1 cellular context compared by ENCODE assay signal in the genomic region with DNA sequence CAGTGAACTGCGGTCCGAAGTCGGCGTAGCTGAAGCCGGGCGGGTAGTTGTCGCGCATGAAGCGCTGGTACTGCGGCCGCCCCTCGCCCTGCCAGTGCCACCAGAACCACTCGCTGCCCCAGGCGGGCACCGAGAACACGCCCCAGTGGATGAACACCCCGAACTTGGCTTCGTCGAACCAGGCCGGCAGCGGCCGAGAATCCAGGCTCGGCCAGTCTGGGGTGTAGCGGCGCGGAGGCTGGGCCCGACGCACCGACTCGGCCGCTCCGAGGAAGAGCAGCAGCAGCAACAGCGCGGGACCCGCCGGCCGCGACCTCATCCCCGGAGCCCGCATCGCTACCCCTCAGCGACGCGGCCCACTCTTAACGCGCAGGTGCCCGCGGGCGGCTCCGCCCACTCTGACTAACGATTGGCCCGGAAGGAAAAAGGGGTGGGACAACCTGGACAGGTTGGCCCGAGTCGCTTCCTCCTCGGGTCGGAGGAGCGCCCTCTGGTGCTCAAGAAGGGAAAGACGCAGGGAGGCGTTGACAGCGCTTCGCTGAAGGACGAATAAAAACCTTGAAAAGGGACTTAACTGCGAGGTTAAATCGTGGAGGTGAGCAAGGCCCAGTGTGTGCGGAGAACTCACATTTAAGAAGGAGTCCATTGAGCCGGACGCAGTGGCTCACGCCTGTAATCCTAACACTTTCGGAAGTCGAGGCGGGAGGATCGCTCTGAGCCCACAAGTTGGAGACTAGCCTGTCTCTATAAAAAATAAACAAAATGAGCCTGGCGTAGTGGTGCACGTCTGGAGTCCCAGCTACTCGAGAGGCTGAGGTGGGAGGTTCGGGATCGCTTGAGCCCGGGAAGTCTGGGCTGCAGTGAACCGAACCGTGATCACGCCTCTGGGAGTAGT.
TF ChIP-seq lines count a peak whose summit lies in the region.

A gene (minus strand): TSS at position 338 of the 895 bp plus-strand sequence. CDS start 4 bp downstream, at position 334.

TF ChIP-seq in HepG2, 621 proteins besides CTCF, POLR2A, EP300 and RAD21 (continued from another document and continues in another):
- TF ChIP-seq, protein P1, sequence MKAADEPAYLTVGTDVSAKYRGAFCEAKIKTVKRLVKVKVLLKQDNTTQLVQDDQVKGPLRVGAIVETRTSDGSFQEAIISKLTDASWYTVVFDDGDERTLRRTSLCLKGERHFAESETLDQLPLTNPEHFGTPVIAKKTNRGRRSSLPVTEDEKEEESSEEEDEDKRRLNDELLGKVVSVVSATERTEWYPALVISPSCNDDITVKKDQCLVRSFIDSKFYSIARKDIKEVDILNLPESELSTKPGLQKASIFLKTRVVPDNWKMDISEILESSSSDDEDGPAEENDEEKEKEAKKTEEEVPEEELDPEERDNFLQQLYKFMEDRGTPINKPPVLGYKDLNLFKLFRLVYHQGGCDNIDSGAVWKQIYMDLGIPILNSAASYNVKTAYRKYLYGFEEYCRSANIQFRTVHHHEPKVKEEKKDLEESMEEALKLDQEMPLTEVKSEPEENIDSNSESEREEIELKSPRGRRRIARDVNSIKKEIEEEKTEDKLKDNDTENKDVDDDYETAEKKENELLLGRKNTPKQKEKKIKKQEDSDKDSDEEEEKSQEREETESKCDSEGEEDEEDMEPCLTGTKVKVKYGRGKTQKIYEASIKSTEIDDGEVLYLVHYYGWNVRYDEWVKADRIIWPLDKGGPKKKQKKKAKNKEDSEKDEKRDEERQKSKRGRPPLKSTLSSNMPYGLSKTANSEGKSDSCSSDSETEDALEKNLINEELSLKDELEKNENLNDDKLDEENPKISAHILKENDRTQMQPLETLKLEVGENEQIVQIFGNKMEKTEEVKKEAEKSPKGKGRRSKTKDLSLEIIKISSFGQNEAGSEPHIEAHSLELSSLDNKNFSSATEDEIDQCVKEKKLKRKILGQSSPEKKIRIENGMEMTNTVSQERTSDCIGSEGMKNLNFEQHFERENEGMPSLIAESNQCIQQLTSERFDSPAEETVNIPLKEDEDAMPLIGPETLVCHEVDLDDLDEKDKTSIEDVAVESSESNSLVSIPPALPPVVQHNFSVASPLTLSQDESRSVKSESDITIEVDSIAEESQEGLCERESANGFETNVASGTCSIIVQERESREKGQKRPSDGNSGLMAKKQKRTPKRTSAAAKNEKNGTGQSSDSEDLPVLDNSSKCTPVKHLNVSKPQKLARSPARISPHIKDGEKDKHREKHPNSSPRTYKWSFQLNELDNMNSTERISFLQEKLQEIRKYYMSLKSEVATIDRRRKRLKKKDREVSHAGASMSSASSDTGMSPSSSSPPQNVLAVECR (CRISPR knock-in tag; IDR thresholded peaks at IDR 0.05; ENCODE audit: borderline replicate concordance) = peak; percentile 85; the same call in 1 of the 2 replicates
- TF ChIP-seq KLF12 (CRISPR knock-in tag; IDR thresholded peaks at IDR 0.05; ENCODE audit: borderline replicate concordance) (no peak), ZNF326 (CRISPR knock-in tag; IDR thresholded peaks at IDR 0.05; ENCODE audit: borderline replicate concordance) (no peak), ZNF543 (CRISPR knock-in tag; IDR thresholded peaks at IDR 0.05) (no peak; the same call in 1 of the 2 replicates), GLI4 (CRISPR knock-in tag; IDR thresholded peaks at IDR 0.05; ENCODE audit: borderline replicate concordance) (no peak; the same call in 1 of the 2 replicates), NR2F2 (IDR thresholded peaks at IDR 0.05; ENCODE audit: borderline replicate concordance, low read depth) (peak; percentile 36; the same call in 1 of the 2 replicates), EED (CRISPR knock-in tag; IDR thresholded peaks at IDR 0.05) (no peak), EEA1 (CRISPR knock-in tag; IDR thresholded peaks at IDR 0.05; ENCODE audit: borderline replicate concordance) (0 out of 2 replicates have a peak, but pooled peaks have one; percentile 50), SOX6 (IDR thresholded peaks at IDR 0.05) (no peak), SOX6 (CRISPR knock-in tag; IDR thresholded peaks at IDR 0.05) (peak; percentile 33; the same call in 1 of the 2 replicates), ZNF260 (CRISPR knock-in tag; IDR thresholded peaks at IDR 0.05; ENCODE audit: borderline replicate concordance, low read depth) (no peak), ZNF879 (CRISPR knock-in tag; IDR thresholded peaks at IDR 0.05) (no peak), ZNF292 (CRISPR knock-in tag; IDR thresholded peaks at IDR 0.05; ENCODE audit: borderline replicate concordance, low read depth) (no peak), FOXA1 (IDR thresholded peaks at IDR 0.05) (no peak), FOXA1 (CRISPR knock-in tag; IDR thresholded peaks at IDR 0.05) (peak; percentile 35; the same call in 1 of the 2 replicates), ZNF333 (CRISPR knock-in tag; IDR thresholded peaks at IDR 0.05; ENCODE audit: borderline replicate concordance) (no peak), ZNF629 (CRISPR knock-in tag; conservative IDR thresholded peaks at IDR 0.05) (no peak; the same call in 1 of the 2 replicates), ZNF607 (CRISPR knock-in tag; IDR thresholded peaks at IDR 0.05; ENCODE audit: borderline replicate concordance) (peak; percentile 87), ZNF546 (CRISPR knock-in tag; conservative IDR thresholded peaks at IDR 0.05) (peak; percentile 87; the same call in 1 of the 2 replicates), ZNF776 (CRISPR knock-in tag; IDR thresholded peaks at IDR 0.05) (peak; percentile 68; the same call in 1 of the 2 replicates), SNRNP70 (IDR thresholded peaks at IDR 0.05; ENCODE audit: low read depth, low read length) (no peak), ZKSCAN5 (CRISPR knock-in tag; IDR thresholded peaks at IDR 0.05) (no peak), RFX5 (IDR thresholded peaks at IDR 0.05; ENCODE audit: low read depth, low read length) (no peak), ZNF556 (CRISPR knock-in tag; IDR thresholded peaks at IDR 0.05; ENCODE audit: borderline replicate concordance) (0 out of 2 replicates have a peak, but pooled peaks have one; percentile 62), PAF1 (CRISPR knock-in tag; IDR thresholded peaks at IDR 0.05) (no peak)
- TF ChIP-seq, protein P2, sequence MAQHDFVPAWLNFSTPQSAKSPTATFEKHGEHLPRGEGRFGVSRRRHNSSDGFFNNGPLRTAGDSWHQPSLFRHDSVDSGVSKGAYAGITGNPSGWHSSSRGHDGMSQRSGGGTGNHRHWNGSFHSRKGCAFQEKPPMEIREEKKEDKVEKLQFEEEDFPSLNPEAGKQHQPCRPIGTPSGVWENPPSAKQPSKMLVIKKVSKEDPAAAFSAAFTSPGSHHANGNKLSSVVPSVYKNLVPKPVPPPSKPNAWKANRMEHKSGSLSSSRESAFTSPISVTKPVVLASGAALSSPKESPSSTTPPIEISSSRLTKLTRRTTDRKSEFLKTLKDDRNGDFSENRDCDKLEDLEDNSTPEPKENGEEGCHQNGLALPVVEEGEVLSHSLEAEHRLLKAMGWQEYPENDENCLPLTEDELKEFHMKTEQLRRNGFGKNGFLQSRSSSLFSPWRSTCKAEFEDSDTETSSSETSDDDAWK (CRISPR knock-in tag; IDR thresholded peaks at IDR 0.05) = no peak
- TF ChIP-seq, protein P3, sequence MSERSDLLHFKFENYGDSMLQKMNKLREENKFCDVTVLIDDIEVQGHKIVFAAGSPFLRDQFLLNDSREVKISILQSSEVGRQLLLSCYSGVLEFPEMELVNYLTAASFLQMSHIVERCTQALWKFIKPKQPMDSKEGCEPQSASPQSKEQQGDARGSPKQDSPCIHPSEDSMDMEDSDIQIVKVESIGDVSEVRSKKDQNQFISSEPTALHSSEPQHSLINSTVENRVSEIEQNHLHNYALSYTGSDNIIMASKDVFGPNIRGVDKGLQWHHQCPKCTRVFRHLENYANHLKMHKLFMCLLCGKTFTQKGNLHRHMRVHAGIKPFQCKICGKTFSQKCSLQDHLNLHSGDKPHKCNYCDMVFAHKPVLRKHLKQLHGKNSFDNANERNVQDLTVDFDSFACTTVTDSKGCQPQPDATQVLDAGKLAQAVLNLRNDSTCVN (CRISPR knock-in tag; IDR thresholded peaks at IDR 0.05; ENCODE audit: borderline replicate concordance) = peak; percentile 29; the same call in 1 of the 2 replicates
- TF ChIP-seq, protein P4, sequence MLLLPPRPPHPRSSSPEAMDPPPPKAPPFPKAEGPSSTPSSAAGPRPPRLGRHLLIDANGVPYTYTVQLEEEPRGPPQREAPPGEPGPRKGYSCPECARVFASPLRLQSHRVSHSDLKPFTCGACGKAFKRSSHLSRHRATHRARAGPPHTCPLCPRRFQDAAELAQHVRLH (CRISPR knock-in tag; IDR thresholded peaks at IDR 0.05; ENCODE audit: borderline replicate concordance, low read depth) = peak; percentile 73; the same call in 1 of the 2 replicates
- TF ChIP-seq, protein P5, sequence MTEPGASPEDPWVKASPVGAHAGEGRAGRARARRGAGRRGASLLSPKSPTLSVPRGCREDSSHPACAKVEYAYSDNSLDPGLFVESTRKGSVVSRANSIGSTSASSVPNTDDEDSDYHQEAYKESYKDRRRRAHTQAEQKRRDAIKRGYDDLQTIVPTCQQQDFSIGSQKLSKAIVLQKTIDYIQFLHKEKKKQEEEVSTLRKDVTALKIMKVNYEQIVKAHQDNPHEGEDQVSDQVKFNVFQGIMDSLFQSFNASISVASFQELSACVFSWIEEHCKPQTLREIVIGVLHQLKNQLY (CRISPR knock-in tag; IDR thresholded peaks at IDR 0.05) = no peak
- TF ChIP-seq, protein P6, sequence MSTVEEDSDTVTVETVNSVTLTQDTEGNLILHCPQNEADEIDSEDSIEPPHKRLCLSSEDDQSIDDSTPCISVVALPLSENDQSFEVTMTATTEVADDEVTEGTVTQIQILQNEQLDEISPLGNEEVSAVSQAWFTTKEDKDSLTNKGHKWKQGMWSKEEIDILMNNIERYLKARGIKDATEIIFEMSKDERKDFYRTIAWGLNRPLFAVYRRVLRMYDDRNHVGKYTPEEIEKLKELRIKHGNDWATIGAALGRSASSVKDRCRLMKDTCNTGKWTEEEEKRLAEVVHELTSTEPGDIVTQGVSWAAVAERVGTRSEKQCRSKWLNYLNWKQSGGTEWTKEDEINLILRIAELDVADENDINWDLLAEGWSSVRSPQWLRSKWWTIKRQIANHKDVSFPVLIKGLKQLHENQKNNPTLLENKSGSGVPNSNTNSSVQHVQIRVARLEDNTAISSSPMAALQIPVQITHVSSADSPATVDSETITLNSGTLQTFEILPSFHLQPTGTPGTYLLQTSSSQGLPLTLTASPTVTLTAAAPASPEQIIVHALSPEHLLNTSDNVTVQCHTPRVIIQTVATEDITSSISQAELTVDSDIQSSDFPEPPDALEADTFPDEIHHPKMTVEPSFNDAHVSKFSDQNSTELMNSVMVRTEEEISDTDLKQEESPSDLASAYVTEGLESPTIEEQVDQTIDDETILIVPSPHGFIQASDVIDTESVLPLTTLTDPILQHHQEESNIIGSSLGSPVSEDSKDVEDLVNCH (CRISPR knock-in tag; IDR thresholded peaks at IDR 0.05) = no peak
- TF ChIP-seq, protein P7, sequence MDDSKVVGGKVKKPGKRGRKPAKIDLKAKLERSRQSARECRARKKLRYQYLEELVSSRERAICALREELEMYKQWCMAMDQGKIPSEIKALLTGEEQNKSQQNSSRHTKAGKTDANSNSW (CRISPR knock-in tag; IDR thresholded peaks at IDR 0.05; ENCODE audit: borderline replicate concordance) = no peak
- TF ChIP-seq, protein P8, sequence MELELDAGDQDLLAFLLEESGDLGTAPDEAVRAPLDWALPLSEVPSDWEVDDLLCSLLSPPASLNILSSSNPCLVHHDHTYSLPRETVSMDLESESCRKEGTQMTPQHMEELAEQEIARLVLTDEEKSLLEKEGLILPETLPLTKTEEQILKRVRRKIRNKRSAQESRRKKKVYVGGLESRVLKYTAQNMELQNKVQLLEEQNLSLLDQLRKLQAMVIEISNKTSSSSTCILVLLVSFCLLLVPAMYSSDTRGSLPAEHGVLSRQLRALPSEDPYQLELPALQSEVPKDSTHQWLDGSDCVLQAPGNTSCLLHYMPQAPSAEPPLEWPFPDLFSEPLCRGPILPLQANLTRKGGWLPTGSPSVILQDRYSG (CRISPR knock-in tag; IDR thresholded peaks at IDR 0.05) = no peak; the same call in 1 of the 2 replicates
- TF ChIP-seq, protein P9, sequence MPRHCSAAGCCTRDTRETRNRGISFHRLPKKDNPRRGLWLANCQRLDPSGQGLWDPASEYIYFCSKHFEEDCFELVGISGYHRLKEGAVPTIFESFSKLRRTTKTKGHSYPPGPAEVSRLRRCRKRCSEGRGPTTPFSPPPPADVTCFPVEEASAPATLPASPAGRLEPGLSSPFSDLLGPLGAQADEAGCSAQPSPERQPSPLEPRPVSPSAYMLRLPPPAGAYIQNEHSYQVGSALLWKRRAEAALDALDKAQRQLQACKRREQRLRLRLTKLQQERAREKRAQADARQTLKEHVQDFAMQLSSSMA (CRISPR knock-in tag; IDR thresholded peaks at IDR 0.05) = no peak
- TF ChIP-seq, protein P10, sequence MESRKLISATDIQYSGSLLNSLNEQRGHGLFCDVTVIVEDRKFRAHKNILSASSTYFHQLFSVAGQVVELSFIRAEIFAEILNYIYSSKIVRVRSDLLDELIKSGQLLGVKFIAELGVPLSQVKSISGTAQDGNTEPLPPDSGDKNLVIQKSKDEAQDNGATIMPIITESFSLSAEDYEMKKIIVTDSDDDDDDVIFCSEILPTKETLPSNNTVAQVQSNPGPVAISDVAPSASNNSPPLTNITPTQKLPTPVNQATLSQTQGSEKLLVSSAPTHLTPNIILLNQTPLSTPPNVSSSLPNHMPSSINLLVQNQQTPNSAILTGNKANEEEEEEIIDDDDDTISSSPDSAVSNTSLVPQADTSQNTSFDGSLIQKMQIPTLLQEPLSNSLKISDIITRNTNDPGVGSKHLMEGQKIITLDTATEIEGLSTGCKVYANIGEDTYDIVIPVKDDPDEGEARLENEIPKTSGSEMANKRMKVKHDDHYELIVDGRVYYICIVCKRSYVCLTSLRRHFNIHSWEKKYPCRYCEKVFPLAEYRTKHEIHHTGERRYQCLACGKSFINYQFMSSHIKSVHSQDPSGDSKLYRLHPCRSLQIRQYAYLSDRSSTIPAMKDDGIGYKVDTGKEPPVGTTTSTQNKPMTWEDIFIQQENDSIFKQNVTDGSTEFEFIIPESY (CRISPR knock-in tag; IDR thresholded peaks at IDR 0.05) = no peak
- TF ChIP-seq, protein P11, sequence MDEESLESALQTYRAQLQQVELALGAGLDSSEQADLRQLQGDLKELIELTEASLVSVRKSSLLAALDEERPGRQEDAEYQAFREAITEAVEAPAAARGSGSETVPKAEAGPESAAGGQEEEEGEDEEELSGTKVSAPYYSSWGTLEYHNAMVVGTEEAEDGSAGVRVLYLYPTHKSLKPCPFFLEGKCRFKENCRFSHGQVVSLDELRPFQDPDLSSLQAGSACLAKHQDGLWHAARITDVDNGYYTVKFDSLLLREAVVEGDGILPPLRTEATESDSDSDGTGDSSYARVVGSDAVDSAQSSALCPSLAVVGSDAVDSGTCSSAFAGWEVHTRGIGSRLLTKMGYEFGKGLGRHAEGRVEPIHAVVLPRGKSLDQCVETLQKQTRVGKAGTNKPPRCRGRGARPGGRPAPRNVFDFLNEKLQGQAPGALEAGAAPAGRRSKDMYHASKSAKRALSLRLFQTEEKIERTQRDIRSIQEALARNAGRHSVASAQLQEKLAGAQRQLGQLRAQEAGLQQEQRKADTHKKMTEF (CRISPR knock-in tag; IDR thresholded peaks at IDR 0.05) = peak; percentile 46; the same call in 1 of the 2 replicates
- TF ChIP-seq, protein P12, sequence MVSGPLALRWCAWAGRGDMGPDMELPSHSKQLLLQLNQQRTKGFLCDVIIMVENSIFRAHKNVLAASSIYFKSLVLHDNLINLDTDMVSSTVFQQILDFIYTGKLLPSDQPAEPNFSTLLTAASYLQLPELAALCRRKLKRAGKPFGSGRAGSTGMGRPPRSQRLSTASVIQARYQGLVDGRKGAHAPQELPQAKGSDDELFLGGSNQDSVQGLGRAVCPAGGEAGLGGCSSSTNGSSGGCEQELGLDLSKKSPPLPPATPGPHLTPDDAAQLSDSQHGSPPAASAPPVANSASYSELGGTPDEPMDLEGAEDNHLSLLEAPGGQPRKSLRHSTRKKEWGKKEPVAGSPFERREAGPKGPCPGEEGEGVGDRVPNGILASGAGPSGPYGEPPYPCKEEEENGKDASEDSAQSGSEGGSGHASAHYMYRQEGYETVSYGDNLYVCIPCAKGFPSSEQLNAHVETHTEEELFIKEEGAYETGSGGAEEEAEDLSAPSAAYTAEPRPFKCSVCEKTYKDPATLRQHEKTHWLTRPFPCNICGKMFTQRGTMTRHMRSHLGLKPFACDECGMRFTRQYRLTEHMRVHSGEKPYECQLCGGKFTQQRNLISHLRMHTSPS (CRISPR knock-in tag; IDR thresholded peaks at IDR 0.05; ENCODE audit: low read depth) = peak; percentile 65; the same call in 1 of the 2 replicates
